Comparison of ENCODE assay signal across 24 cellular contexts in genomic region chr12:95693689-95694088, GRCh38.
"Had no signal": no experiment of that assay in that cellular context is flagged by ENCODE, and none has a peak within 500 bp of the region (broad histone marks: within the 10 kb centered on the region; RNA-seq: fewer than 3 reads in every experiment).

No MANE protein-coding gene starts in this region.

- H3K9ac ChIP-seq: parathyroid adenoma had no signal

- ATAC-seq: activated CD8-positive, alpha-beta memory T cell treated with anti-CD3 and anti-CD28 coated beads, Interleukin-2, amount 10 ng/mL, durations not matched to agents 7 days and 5 days; activated T-helper 17 cell treated with anti-CD3 and anti-CD28 coated beads, Interleukin-2, amount 50 U/mL, for 72 hours; esophagus mucosa; gastrocnemius medialis; natural killer cell; right lobe of liver; stimulated activated naive B cell treated with anti-CD40 and anti-IgM and Interleukin-4, amounts not matched to agents 10 μg/mL and 1 μg/mL and 100 μg/mL, for 72 hours; T-cell had no signal

- H3K4me1 ChIP-seq: gastrocnemius medialis, parathyroid adenoma, vagina had no signal

- H3K27me3 ChIP-seq: gastrocnemius medialis, right lobe of liver, tibial nerve, vagina had no signal

- H3K27ac ChIP-seq: parathyroid adenoma, right lobe of liver, vagina had no signal

- DNase-seq: activated CD4-positive, alpha-beta memory T cell treated with anti-CD3 and anti-CD28 coated beads, Interleukin-2, amount 10 ng/mL, durations not matched to agents 7 days and 5 days; activated CD4-positive, alpha-beta T cell treated with anti-CD3 and anti-CD28 coated beads for 48 hours; activated CD4-positive, CD25-positive, alpha-beta regulatory T cell; activated CD8-positive, alpha-beta memory T cell treated with anti-CD3 and anti-CD28 coated beads, Interleukin-2, amount 10 ng/mL, durations not matched to agents 7 days and 5 days; activated naive CD4-positive, alpha-beta T cell; activated naive CD8-positive, alpha-beta T cell treated with anti-CD3 and anti-CD28 coated beads for 36 hours; amygdala; effector CD4-positive, alpha-beta T cell; gastrocnemius medialis; head of caudate nucleus; immature natural killer cell; kidney glomerular epithelial cell; mesenchymal stem cell; natural killer cell; right lobe of liver; stimulated activated CD4-positive, alpha-beta T cell treated with anti-CD3 and anti-CD28 coated beads, Interleukin-4, amount 100 ng/mL, for 4 hours; stimulated activated naive B cell treated with anti-CD40 and anti-IgM and Interleukin-4, amounts not matched to agents 10 μg/mL and 1 μg/mL and 100 μg/mL, for 72 hours; T-cell; T-helper 9 cell had no signal

- H3K9me3 ChIP-seq: gastrocnemius medialis, right lobe of liver, tibial nerve, vagina had no signal

- H3K36me3 ChIP-seq: gastrocnemius medialis, right lobe of liver, tibial nerve, vagina had no signal

- H3K4me3 ChIP-seq: gastrocnemius medialis, right lobe of liver, tibial nerve, vagina had no signal

- H2AFZ ChIP-seq: parathyroid adenoma had no signal

- H3K79me2 ChIP-seq: parathyroid adenoma had no signal
